In the genomic region with DNA sequence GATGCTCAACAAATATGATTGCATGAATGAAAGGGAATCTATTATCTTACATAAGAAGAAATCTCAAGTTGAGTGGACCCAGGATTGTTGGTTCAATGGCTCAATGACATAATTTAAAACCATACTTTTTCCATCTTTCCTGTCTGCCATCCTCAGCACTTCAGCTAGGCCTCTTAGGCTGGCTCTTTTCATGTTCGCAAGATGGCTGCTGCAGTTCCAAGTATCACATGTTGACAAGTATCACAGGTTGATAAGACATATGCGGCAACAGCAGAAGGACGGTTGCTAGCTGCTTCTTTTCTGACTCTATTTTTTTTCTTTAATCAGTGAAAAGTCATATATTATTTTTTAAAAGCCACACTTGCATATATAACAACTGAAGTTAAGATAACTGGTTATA, we compare ENCODE assay signal across 21 cellular contexts.
"Had no signal": no experiment of that assay in that cellular context is flagged by ENCODE, and none has a peak within 500 bp of the region (broad histone marks: within the 10 kb centered on the region; RNA-seq: fewer than 3 reads in every experiment).

No MANE protein-coding gene starts in this region.

- H3K4me2 ChIP-seq: KMS-11 had no signal

- FAIRE-seq: HepG2 had no signal

- ATAC-seq: HepG2 had no signal

- H3K9ac ChIP-seq: KMS-11 had no signal

- H3K4me3 ChIP-seq: SJSA1, SK-N-MC had no signal

- DNase-seq: IMR-90, Kasumi-1, MM.1S, NCI-H1092 treated with DMSO at 0.1 percent for 48 hours, NCI-H1436, NCI-H187, NCI-H2029, NCI-H2081 treated with DMSO at 0.1 percent for 48 hours, NCI-H2171, NCI-H226, NCI-H446, NCI-H510A, NCI-H524 treated with DMSO at 0.1 percent for 48 hours, NCI-H69, NCI-H774, Right ventricle myocardium superior, SIG-M5 had no signal

- H3K9me3 ChIP-seq: SJSA1 had no signal

- H3K36me3 ChIP-seq: SJSA1 had no signal

- H3K27ac ChIP-seq: KMS-11, SK-N-MC had no signal

- H3K27me3 ChIP-seq: SJSA1 had no signal
